Comparison of ENCODE assay signal across 25 cellular contexts in genomic region chr2:120020554-120020953, GRCh38.
"Had no signal": no experiment of that assay in that cellular context is flagged by ENCODE, and none has a peak within 500 bp of the region (broad histone marks: within the 10 kb centered on the region; RNA-seq: fewer than 3 reads in every experiment).

No MANE protein-coding gene starts in this region.

- ATAC-seq: esophagus mucosa; heart right ventricle; left colon; left ventricle myocardium superior; natural killer cell; right lobe of liver; stimulated activated naive B cell treated with anti-CD40 and anti-IgM and Interleukin-4, amounts not matched to agents 10 μg/mL and 1 μg/mL and 100 μg/mL, for 72 hours had no signal

- H3K36me3 ChIP-seq: pancreas had no signal

- H3K9me3 ChIP-seq: lower lobe of right lung, pancreas, right lobe of liver had no signal

- H3K4me3 Mint-ChIP-seq: central memory CD8-positive, alpha-beta T cell; endodermal cell; natural killer cell; stimulated activated naive B cell treated with anti-CD40 and anti-IgM and Interleukin-4, amounts not matched to agents 10 μg/mL and 1 μg/mL and 100 μg/mL, for 72 hours; stimulated activated naive CD8-positive, alpha-beta T cell treated with anti-CD3 and anti-CD28 coated beads, Interleukin-15, Interleukin-2, amounts not matched to agents 100 ng/mL and 50 ng/mL, for 24 hours; type B pancreatic cell had no signal

- H3K9me3 Mint-ChIP-seq: central memory CD8-positive, alpha-beta T cell; natural killer cell had no signal

- H3K27ac ChIP-seq: coronary artery, epithelial cell of prostate, heart right ventricle, lower lobe of right lung, pancreas, right lobe of liver, tibial artery had no signal

- H3K27ac Mint-ChIP-seq: endodermal cell; natural killer cell; progenitor cell of endocrine pancreas; stimulated activated naive B cell treated with anti-CD40 and anti-IgM and Interleukin-4, amounts not matched to agents 10 μg/mL and 1 μg/mL and 100 μg/mL, for 72 hours; stimulated activated naive CD8-positive, alpha-beta T cell treated with anti-CD3 and anti-CD28 coated beads, Interleukin-15, Interleukin-2, amounts not matched to agents 100 ng/mL and 50 ng/mL, for 24 hours; type B pancreatic cell had no signal

- H3K4me1 Mint-ChIP-seq: natural killer cell had no signal

- DNase-seq: endodermal cell; foreskin melanocyte; glutamatergic neuron; heart right ventricle; hippocampal formation; islet precursor cell; kidney glomerular epithelial cell; left colon; left ventricle myocardium superior; lower lobe of right lung; natural killer cell; pancreas; right lobe of liver; small intestine; stimulated activated CD4-positive, alpha-beta T cell treated with anti-CD3 and anti-CD28 coated beads, Interleukin-15, amount 100 ng/mL, for 24 hours; stimulated activated CD4-positive, alpha-beta T cell treated with anti-CD3 and anti-CD28 coated beads, Interleukin-2, amount 100 ng/mL, for 48 hours; stimulated activated naive B cell treated with anti-CD40 and anti-IgM and Interleukin-4, amounts not matched to agents 10 μg/mL and 1 μg/mL and 100 μg/mL, for 72 hours; tibial artery had no signal

- H3K4me1 ChIP-seq: heart right ventricle, tibial artery had no signal

- H3K27me3 Mint-ChIP-seq: central memory CD8-positive, alpha-beta T cell; progenitor cell of endocrine pancreas; stimulated activated naive B cell treated with anti-CD40 and anti-IgM and Interleukin-4, amounts not matched to agents 10 μg/mL and 1 μg/mL and 100 μg/mL, for 72 hours; stimulated activated naive CD8-positive, alpha-beta T cell treated with anti-CD3 and anti-CD28 coated beads, Interleukin-15, Interleukin-2, amounts not matched to agents 100 ng/mL and 50 ng/mL, for 24 hours; type B pancreatic cell had no signal

- H3K4me3 ChIP-seq: coronary artery, heart right ventricle, lower lobe of right lung, pancreas, right lobe of liver, tibial artery had no signal

- H3K27me3 ChIP-seq: heart right ventricle, pancreas, right lobe of liver, tibial artery had no signal
